Comparison of ENCODE assay signal across 8 cellular contexts in the genomic region with DNA sequence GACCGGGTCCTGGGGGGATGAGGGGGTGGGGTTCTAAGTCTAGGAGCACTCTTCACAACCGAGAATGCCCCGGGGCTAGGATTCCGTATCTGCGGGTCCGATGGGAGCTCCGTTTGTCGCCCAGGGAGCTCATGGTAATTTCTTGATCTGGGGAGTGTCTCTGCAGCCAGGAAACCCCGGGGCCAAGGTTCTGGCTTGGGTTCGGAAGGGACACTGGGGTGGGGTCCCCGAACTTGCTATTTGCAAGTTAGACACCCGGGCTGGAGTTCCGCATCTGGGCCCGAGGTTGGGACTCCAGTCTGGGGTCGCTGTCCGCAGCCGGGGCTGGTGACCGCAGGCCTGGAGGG. TPM values are rescaled to one million over a fixed set of nuclear protein-coding genes. Genes with fewer than 3 reads are reported as not detected.
DNase-seq lines count a peak whose midpoint lies in the region; ATAC-seq and TF ChIP-seq lines count a peak whose summit lies in the region.

No MANE protein-coding gene starts in this region.

- peaks cover 15 to 24% (median 20%) of the 10 kb centered on the region in 3 experiments; a peak in 6 of 7 replicates for H3K36me3 Mint-ChIP-seq in H9 (ENCODE audit: insufficient read depth in 1 of 3, low read depth in 3 of 3)
- H3K36me3 Mint-ChIP-seq in activated T-helper 1 cell treated with anti-CD3 and anti-CD28 coated beads, Interleukin-12 subunit alpha, Interleukin-12 subunit beta, Interleukin-2, Interleukin-4 antibody, amounts not matched to agents 30 ng/mL and 10 ng/mL and 1 ng/mL, durations not matched to agents 14 hours and 24 hours and 36 hours (ENCODE audit: low read depth): peaks cover 12% of the 10 kb centered on the region

- no peak overlapping the region for H4K91ac ChIP-seq in H9 (ENCODE audit: insufficient read length, low read depth, low read length)

- H3K27me3 ChIP-seq in BLaER1 treated with 17β-estradiol and CSF1 and Interleukin-3, amounts not matched to agents 10 nM and 100 nM: no peaks in the 10 kb centered on the region
- H3K27me3 ChIP-seq in H9 (ENCODE audit: insufficient read depth, low read length): no peaks in the 10 kb centered on the region; the same call in 1 of the 2 replicates

- peak overlapping the region; percentile 94 to 100 (median 98) for H3K4me2 ChIP-seq in BLaER1 treated with 17β-estradiol and CSF1 and Interleukin-3, amounts not matched to agents 10 nM and 100 nM
- H3K4me2 ChIP-seq in H9 (ENCODE audit: insufficient read depth, insufficient read length, low read length): peak overlapping the region; percentile 87

- DNase-seq in H9 (no peak), islet precursor cell (peak; percentile 67), substantia nigra (lab: John Stamatoyannopoulos, UW) (peak in 3 of 49 donors; percentile 53 to 61 (median 57)), putamen (ENCODE audit: low spot score) (no peak)
- DNase-seq in activated T-helper 1 cell treated with anti-CD3 and anti-CD28 coated beads, Interleukin-12 subunit alpha, Interleukin-12 subunit beta, Interleukin-2, Interleukin-4 antibody, amounts not matched to agents 30 ng/mL and 10 ng/mL and 1 ng/mL, durations not matched to agents 14 hours and 24 hours and 36 hours (ENCODE audit: low spot score): no peak

- no peak overlapping the region for H2BK12ac ChIP-seq in H9 (ENCODE audit: insufficient read length, low read depth, low read length)

- H3K14ac ChIP-seq in H9 (ENCODE audit: insufficient read depth, low read length): no peak overlapping the region

- H3K79me1 ChIP-seq in H9 (ENCODE audit: insufficient read depth, low read depth, low read length, poor library complexity, severe bottlenecking): peaks cover 5% of the 10 kb centered on the region

- H3K27me3 Mint-ChIP-seq in H9 (ENCODE audit: low read depth): peaks cover 15% of the 10 kb centered on the region
- H3K27me3 Mint-ChIP-seq in activated T-helper 1 cell treated with anti-CD3 and anti-CD28 coated beads, Interleukin-12 subunit alpha, Interleukin-12 subunit beta, Interleukin-2, Interleukin-4 antibody, amounts not matched to agents 30 ng/mL and 10 ng/mL and 1 ng/mL, durations not matched to agents 14 hours and 24 hours and 36 hours (ENCODE audit: insufficient read depth): peaks cover 2% of the 10 kb centered on the region

- no CpG with 5 or more reads among the region's 18 CpGs for WGBS in H9 (ENCODE audit: extremely low coverage, insufficient read length, low lambda C conversion rate)

- peak overlapping the region; percentile 91 to 98 (median 95) for H3K9ac ChIP-seq in BLaER1 treated with 17β-estradiol and CSF1 and Interleukin-3, amounts not matched to agents 10 nM and 100 nM
- H3K9ac ChIP-seq in H9 (ENCODE audit: extremely low read depth, insufficient read length, low read length): peak overlapping the region; percentile 44

- no peak overlapping the region for H2BK20ac ChIP-seq in H9 (ENCODE audit: low read depth, low read length, poor library complexity, severe bottlenecking)

- H3K27ac ChIP-seq in BLaER1 treated with 17β-estradiol and CSF1 and Interleukin-3, amounts not matched to agents 10 nM and 100 nM: peak overlapping the region; percentile 86 to 96 (median 91)
- H3K27ac ChIP-seq in H9 (ENCODE audit: insufficient read length, low read depth, low read length) (no peak overlapping the region), substantia nigra (ENCODE audit: low read depth, low read length, poor library complexity, severe bottlenecking) (peak overlapping the region; percentile 87)

- H3K36me3 ChIP-seq in BLaER1 treated with 17β-estradiol and CSF1 and Interleukin-3, amounts not matched to agents 10 nM and 100 nM: peaks cover 8 to 34% (median 26%) of the 10 kb centered on the region in 11 experiments; a peak in 18 of 22 replicates

- intact Hi-C loops in activated T-helper 1 cell treated with anti-CD3 and anti-CD28 coated beads, Interleukin-12 subunit alpha, Interleukin-12 subunit beta, Interleukin-2, Interleukin-4 antibody, amounts not matched to agents 30 ng/mL and 10 ng/mL and 1 ng/mL, durations not matched to agents 14 hours and 24 hours and 36 hours (cut with micrococcal nuclease): loop anchor here (1.0 to 5.0 kb wide), 3 partner anchors 16 to 216 kb away; partner anchors contain the start of gene RNF114

- no peak overlapping the region for H2BK5ac ChIP-seq in H9 (ENCODE audit: insufficient read length, low read length)

- no peak overlapping the region for H2AFZ ChIP-seq in H9 (ENCODE audit: low read length)

- no peak overlapping the region for H3K18ac ChIP-seq in H9 (ENCODE audit: insufficient read length, low read depth, low read length)

- H3K4me1 ChIP-seq in BLaER1 treated with 17β-estradiol and CSF1 and Interleukin-3, amounts not matched to agents 10 nM and 100 nM: peaks cover 35 to 55% (median 52%) of the 10 kb centered on the region in 10 experiments
- peaks cover 13% of the 10 kb centered on the region; the same call in 1 of the 2 replicates for H3K4me1 ChIP-seq in H9 (ENCODE audit: insufficient read depth, low read length)

- H4K8ac ChIP-seq in H9 (replicated peaks; ENCODE audit: insufficient read length, low read depth, low read length): no peak overlapping the region

- H3T11ph ChIP-seq in H9 (ENCODE audit: low read length): no peak overlapping the region

- peaks cover 8% of the 10 kb centered on the region for H3K23me2 ChIP-seq in H9 (ENCODE audit: insufficient read length, low read depth, low read length, poor library complexity, severe bottlenecking)

- H3K4ac ChIP-seq in H9 (ENCODE audit: low read depth, low read length): no peak overlapping the region

- ATAC-seq in HG03135 (IDR thresholded peaks at IDR 0.05; ENCODE audit: unreplicated experiment) (no peak), HG03342 (IDR thresholded peaks at IDR 0.05; ENCODE audit: unreplicated experiment) (no peak)

- H3K9me3 Mint-ChIP-seq in H9: no peaks in the 10 kb centered on the region
- H3K9me3 Mint-ChIP-seq in activated T-helper 1 cell treated with anti-CD3 and anti-CD28 coated beads, Interleukin-12 subunit alpha, Interleukin-12 subunit beta, Interleukin-2, Interleukin-4 antibody, amounts not matched to agents 30 ng/mL and 10 ng/mL and 1 ng/mL, durations not matched to agents 14 hours and 24 hours and 36 hours: no peaks in the 10 kb centered on the region

- no peak overlapping the region for H4K5ac ChIP-seq in H9 (ENCODE audit: insufficient read length, low read depth, low read length)

- H3K4me1 Mint-ChIP-seq in H9: peaks cover 29 to 41% of the 10 kb centered on the region in 2 experiments
- H3K4me1 Mint-ChIP-seq in activated T-helper 1 cell treated with anti-CD3 and anti-CD28 coated beads, Interleukin-12 subunit alpha, Interleukin-12 subunit beta, Interleukin-2, Interleukin-4 antibody, amounts not matched to agents 30 ng/mL and 10 ng/mL and 1 ng/mL, durations not matched to agents 14 hours and 24 hours and 36 hours (ENCODE audit: low read depth): peaks cover 54% of the 10 kb centered on the region

- peaks cover 0 to 52% (median 35%) of the 10 kb centered on the region in 11 experiments; a peak in 14 of 22 replicates for H4K20me1 ChIP-seq in BLaER1 treated with 17β-estradiol and CSF1 and Interleukin-3, amounts not matched to agents 10 nM and 100 nM
- no peaks in the 10 kb centered on the region for H4K20me1 ChIP-seq in H9 (ENCODE audit: control insufficient read depth, insufficient read depth, insufficient read length)

- H3K27ac Mint-ChIP-seq in H9: peak overlapping the region in 1 of 3 experiments; percentile 79; a peak in 2 of 7 replicates
- H3K27ac Mint-ChIP-seq in activated T-helper 1 cell treated with anti-CD3 and anti-CD28 coated beads, Interleukin-12 subunit alpha, Interleukin-12 subunit beta, Interleukin-2, Interleukin-4 antibody, amounts not matched to agents 30 ng/mL and 10 ng/mL and 1 ng/mL, durations not matched to agents 14 hours and 24 hours and 36 hours: peak overlapping the region; percentile 79

- H3K56ac ChIP-seq in H9 (ENCODE audit: insufficient read length, low read depth, low read length): no peak overlapping the region

- no peak overlapping the region for H3K23ac ChIP-seq in H9 (ENCODE audit: insufficient read length, low read depth, low read length)

- H3K79me2 ChIP-seq in H9 (ENCODE audit: insufficient read depth, low read length): peaks cover 7% of the 10 kb centered on the region; the same call in 1 of the 2 replicates

- H3K4me3 ChIP-seq in BLaER1 treated with 17β-estradiol and CSF1 and Interleukin-3, amounts not matched to agents 10 nM and 100 nM: peak overlapping the region; percentile 77 to 100 (median 94)

- H2AK5ac ChIP-seq in H9 (ENCODE audit: insufficient read length, low read length): no peak overlapping the region

- no peak overlapping the region for H2BK15ac ChIP-seq in H9 (ENCODE audit: low read depth, low read length)

- no peak overlapping the region for H2BK120ac ChIP-seq in H9 (ENCODE audit: low read depth, low read length, poor library complexity, severe bottlenecking)

- TF ChIP-seq CTCF in H9 (conservative IDR thresholded peaks at IDR 0.05): no peak

- peak overlapping the region; percentile 81 for H3K4me3 Mint-ChIP-seq in H9
- peak overlapping the region; percentile 87 for H3K4me3 Mint-ChIP-seq in activated T-helper 1 cell treated with anti-CD3 and anti-CD28 coated beads, Interleukin-12 subunit alpha, Interleukin-12 subunit beta, Interleukin-2, Interleukin-4 antibody, amounts not matched to agents 30 ng/mL and 10 ng/mL and 1 ng/mL, durations not matched to agents 14 hours and 24 hours and 36 hours

- no peaks in the 10 kb centered on the region for H3K9me3 ChIP-seq in BLaER1 treated with 17β-estradiol and CSF1 and Interleukin-3, amounts not matched to agents 10 nM and 100 nM (replicated peaks in 1 of 11)
- no peaks in the 10 kb centered on the region for H3K9me3 ChIP-seq in H9 (ENCODE audit: control insufficient read depth, low read depth, low read length)

RNA-seq across cellular contexts. Expression of gene PEDS1, which starts 0.4 kb away (rescaled TPM):
- total RNA-seq in H9 (2021): 29.3 and 32.4 TPM in 2 replicates
- 30.7 and 33.4 TPM in 2 replicates for total RNA-seq in activated T-helper 1 cell treated with anti-CD3 and anti-CD28 coated beads, Interleukin-12 subunit alpha, Interleukin-12 subunit beta, Interleukin-2, Interleukin-4 antibody, amounts not matched to agents 30 ng/mL and 10 ng/mL and 1 ng/mL, durations not matched to agents 14 hours and 24 hours and 36 hours

RNA-seq across cellular contexts. Expression of gene CEBPB, which starts 37.5 kb away (rescaled TPM):
- 22.6 and 25.3 TPM in 2 replicates for total RNA-seq in H9 (2021)
- 52.3 and 55.2 TPM in 2 replicates for total RNA-seq in activated T-helper 1 cell treated with anti-CD3 and anti-CD28 coated beads, Interleukin-12 subunit alpha, Interleukin-12 subunit beta, Interleukin-2, Interleukin-4 antibody, amounts not matched to agents 30 ng/mL and 10 ng/mL and 1 ng/mL, durations not matched to agents 14 hours and 24 hours and 36 hours

RNA-seq across cellular contexts. Expression of gene UBE2V1, which starts 40.2 kb away (rescaled TPM):
- 152 and 165 TPM in 2 replicates for total RNA-seq in H9 (2021)
- 166 and 170 TPM in 2 replicates for total RNA-seq in activated T-helper 1 cell treated with anti-CD3 and anti-CD28 coated beads, Interleukin-12 subunit alpha, Interleukin-12 subunit beta, Interleukin-2, Interleukin-4 antibody, amounts not matched to agents 30 ng/mL and 10 ng/mL and 1 ng/mL, durations not matched to agents 14 hours and 24 hours and 36 hours
